In genomic region chr2:52542297-52542696, GRCh38 we compare ENCODE assay signal across 22 cellular contexts.
"Had no signal": no experiment of that assay in that cellular context is flagged by ENCODE, and none has a peak within 500 bp of the region (broad histone marks: within the 10 kb centered on the region; RNA-seq: fewer than 3 reads in every experiment).

No MANE protein-coding gene starts in this region.

- H3K4me3 Mint-ChIP-seq: dendritic cell treated with granulocyte-macrophage colony-stimulating factor and Interleukin-4, amounts not matched to agents 40 ng/mL and 50 ng/mL, for 4 days; effector memory CD8-positive, alpha-beta T cell; endodermal cell; immature natural killer cell; memory B cell; mesothelial cell of epicardium had no signal

- H3K27ac Mint-ChIP-seq: dendritic cell treated with granulocyte-macrophage colony-stimulating factor and Interleukin-4, amounts not matched to agents 40 ng/mL and 50 ng/mL, for 4 days; effector memory CD8-positive, alpha-beta T cell; endodermal cell; immature natural killer cell; memory B cell; mesothelial cell of epicardium had no signal

- H3K36me3 Mint-ChIP-seq: immature natural killer cell, memory B cell, mesothelial cell of epicardium had no signal

- H3K27me3 Mint-ChIP-seq: dendritic cell treated with granulocyte-macrophage colony-stimulating factor and Interleukin-4, amounts not matched to agents 40 ng/mL and 50 ng/mL, for 4 days; effector memory CD8-positive, alpha-beta T cell; memory B cell had no signal

- H3K9me3 Mint-ChIP-seq: endodermal cell had no signal

- DNase-seq: cerebellar nuclear complex; colonic mucosa; cortex of kidney; effector CD8-positive, alpha-beta T cell; effector memory CD8-positive, alpha-beta T cell; endodermal cell; erythroblast; esophagus squamous epithelium; foreskin keratinocyte; heart left ventricle; hypothalamus; immature natural killer cell; islet precursor cell; left cardiac atrium; left lung; mammary epithelial cell; mucosa of descending colon had no signal

- ATAC-seq: effector memory CD8-positive, alpha-beta T cell; esophagus mucosa; foreskin keratinocyte; gastroesophageal sphincter; heart left ventricle; left cardiac atrium; left lung; mucosa of descending colon had no signal

- H3K4me1 Mint-ChIP-seq: endodermal cell, immature natural killer cell, memory B cell had no signal
